In genomic region chr3:175608351-175608750, GRCh38 we compare ENCODE assay signal across 17 cellular contexts.
"Had no signal": no experiment of that assay in that cellular context is flagged by ENCODE, and none has a peak within 500 bp of the region (broad histone marks: within the 10 kb centered on the region; RNA-seq: fewer than 3 reads in every experiment).

No MANE protein-coding gene starts in this region.

- H3K4me1 ChIP-seq: ascending aorta, left lung had no signal

- H3K36me3 Mint-ChIP-seq: memory B cell; naive thymus-derived CD8-positive, alpha-beta T cell; type B pancreatic cell had no signal

- H3K4me3 ChIP-seq: ascending aorta, left lung had no signal

- ATAC-seq: activated naive CD8-positive, alpha-beta T cell treated with anti-CD3 and anti-CD28 coated beads, Interleukin-2, amount 50 U/mL, for 24 hours; activated T-helper 17 cell treated with anti-CD3 and anti-CD28 coated beads, Interleukin-2, amount 50 U/mL, for 72 hours; left lung; naive thymus-derived CD8-positive, alpha-beta T cell; right cardiac atrium had no signal

- H3K27me3 ChIP-seq: ascending aorta, left lung had no signal

- H3K27me3 Mint-ChIP-seq: activated naive CD8-positive, alpha-beta T cell treated with anti-CD3 and anti-CD28 coated beads, Interleukin-2, amount 50 U/mL, for 24 hours; activated T-helper 17 cell treated with anti-CD3 and anti-CD28 coated beads, Interleukin-2, amount 50 U/mL, for 72 hours; memory B cell; naive thymus-derived CD8-positive, alpha-beta T cell; progenitor cell of endocrine pancreas; stimulated activated naive CD8-positive, alpha-beta T cell treated with anti-CD3 and anti-CD28 coated beads, Interleukin-15, Interleukin-2, amounts not matched to agents 100 ng/mL and 50 ng/mL, for 24 hours; type B pancreatic cell had no signal

- H3K27ac ChIP-seq: ascending aorta, left lung, WERI-Rb-1 had no signal

- H3K9me3 ChIP-seq: ascending aorta, left lung had no signal

- H3K4me3 Mint-ChIP-seq: activated naive CD4-positive, alpha-beta T cell treated with anti-CD3 and anti-CD28 coated beads for 36 hours; activated naive CD8-positive, alpha-beta T cell treated with anti-CD3 and anti-CD28 coated beads, Interleukin-2, amount 50 U/mL, for 24 hours; activated T-helper 17 cell treated with anti-CD3 and anti-CD28 coated beads, Interleukin-2, amount 50 U/mL, for 72 hours; memory B cell; naive thymus-derived CD8-positive, alpha-beta T cell; stimulated activated naive CD8-positive, alpha-beta T cell treated with anti-CD3 and anti-CD28 coated beads, Interleukin-15, Interleukin-2, amounts not matched to agents 100 ng/mL and 50 ng/mL, for 24 hours; type B pancreatic cell had no signal

- H3K9me3 Mint-ChIP-seq: memory B cell; stimulated activated naive CD8-positive, alpha-beta T cell treated with anti-CD3 and anti-CD28 coated beads, Interleukin-15, Interleukin-2, amounts not matched to agents 100 ng/mL and 50 ng/mL, for 24 hours; type B pancreatic cell had no signal

- DNase-seq: activated CD4-positive, alpha-beta T cell treated with anti-CD3 and anti-CD28 coated beads, Interleukin-2, amount 50 U/mL, for 48 hours; activated naive CD4-positive, alpha-beta T cell treated with anti-CD3 and anti-CD28 coated beads for 36 hours; activated naive CD8-positive, alpha-beta T cell treated with anti-CD3 and anti-CD28 coated beads, Interleukin-2, amount 50 U/mL, for 24 hours; hippocampal formation; kidney; left lung; naive thymus-derived CD8-positive, alpha-beta T cell; nucleus accumbens; right cardiac atrium; small intestine; WERI-Rb-1 had no signal

- H3K4me1 Mint-ChIP-seq: activated naive CD8-positive, alpha-beta T cell treated with anti-CD3 and anti-CD28 coated beads, Interleukin-2, amount 50 U/mL, for 24 hours; activated T-helper 17 cell treated with anti-CD3 and anti-CD28 coated beads, Interleukin-2, amount 50 U/mL, for 72 hours; memory B cell; naive thymus-derived CD8-positive, alpha-beta T cell had no signal

- H3K36me3 ChIP-seq: ascending aorta, left lung, WERI-Rb-1 had no signal

- H3K27ac Mint-ChIP-seq: activated naive CD4-positive, alpha-beta T cell treated with anti-CD3 and anti-CD28 coated beads for 36 hours; activated naive CD8-positive, alpha-beta T cell treated with anti-CD3 and anti-CD28 coated beads, Interleukin-2, amount 50 U/mL, for 24 hours; activated T-helper 17 cell treated with anti-CD3 and anti-CD28 coated beads, Interleukin-2, amount 50 U/mL, for 72 hours; memory B cell; naive thymus-derived CD8-positive, alpha-beta T cell; progenitor cell of endocrine pancreas; stimulated activated naive CD8-positive, alpha-beta T cell treated with anti-CD3 and anti-CD28 coated beads, Interleukin-15, Interleukin-2, amounts not matched to agents 100 ng/mL and 50 ng/mL, for 24 hours; type B pancreatic cell had no signal
